ENCODE assay signal across 1 cellular context in the genomic region with DNA sequence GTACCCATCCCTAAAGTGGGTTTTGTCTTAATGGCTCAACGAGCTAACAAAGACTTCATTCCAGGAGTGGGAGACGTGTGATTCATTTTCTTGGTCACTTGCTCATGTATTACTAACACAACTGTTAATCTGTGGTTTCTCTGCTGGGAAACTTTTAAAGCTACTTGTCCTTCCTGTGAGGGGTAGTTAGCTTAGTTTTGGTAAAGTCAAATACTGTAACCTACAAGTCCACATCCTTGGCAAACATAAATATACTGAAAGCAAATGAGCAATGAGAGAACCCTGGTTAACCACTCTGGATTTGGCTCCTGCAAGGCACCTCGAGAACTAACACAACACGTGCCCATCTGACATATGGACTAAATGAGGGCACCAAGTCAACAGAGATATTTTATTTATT.
TF ChIP-seq lines count a peak whose summit lies in the region.

No MANE protein-coding gene starts in this region.

TF ChIP-seq in K562, 482 proteins besides CTCF, POLR2A, EP300 and RAD21 (continued from another document):
- TF ChIP-seq, protein P1, sequence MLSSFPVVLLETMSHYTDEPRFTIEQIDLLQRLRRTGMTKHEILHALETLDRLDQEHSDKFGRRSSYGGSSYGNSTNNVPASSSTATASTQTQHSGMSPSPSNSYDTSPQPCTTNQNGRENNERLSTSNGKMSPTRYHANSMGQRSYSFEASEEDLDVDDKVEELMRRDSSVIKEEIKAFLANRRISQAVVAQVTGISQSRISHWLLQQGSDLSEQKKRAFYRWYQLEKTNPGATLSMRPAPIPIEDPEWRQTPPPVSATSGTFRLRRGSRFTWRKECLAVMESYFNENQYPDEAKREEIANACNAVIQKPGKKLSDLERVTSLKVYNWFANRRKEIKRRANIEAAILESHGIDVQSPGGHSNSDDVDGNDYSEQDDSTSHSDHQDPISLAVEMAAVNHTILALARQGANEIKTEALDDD (IDR thresholded peaks at IDR 0.05): peak; percentile 87
- TF ChIP-seq ETV1 (tag; conservative IDR thresholded peaks at IDR 0.05; ENCODE audit: low read depth) (no peak), ZNF354B (CRISPR knock-in tag; IDR thresholded peaks at IDR 0.05) (no peak), HMG20A (CRISPR knock-in tag; conservative IDR thresholded peaks at IDR 0.05) (no peak), NBN (IDR thresholded peaks at IDR 0.05; ENCODE audit: low read depth) (no peak), TCF3 (CRISPR knock-in tag; IDR thresholded peaks at IDR 0.05) (no peak), L3MBTL2 (IDR thresholded peaks at IDR 0.05) (no peak)
